ENCODE assay signal across 1 cellular context in the genomic region with DNA sequence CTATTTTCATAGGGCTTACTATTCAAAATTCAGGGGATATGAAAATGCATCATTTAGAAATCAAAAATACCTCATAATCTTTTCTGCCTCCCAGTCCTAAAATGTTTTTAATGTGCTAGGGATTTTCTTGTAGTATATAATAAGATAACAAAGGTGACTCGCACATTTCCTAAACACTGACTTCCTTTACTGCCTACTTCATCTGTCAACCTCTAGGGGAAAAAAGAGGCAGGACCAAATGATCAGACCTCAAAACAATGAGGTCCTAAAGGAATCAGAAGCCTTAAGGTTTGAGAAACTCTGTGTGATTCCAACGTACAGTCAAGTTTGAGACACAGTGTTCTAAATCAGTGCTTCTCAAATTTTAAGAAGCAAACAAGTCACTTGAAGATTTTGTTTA.
TF ChIP-seq lines count a peak whose summit lies in the region.

No MANE protein-coding gene starts in this region.

TF ChIP-seq in IMR-90, 13 proteins besides CTCF, POLR2A, EP300 and RAD21:
- no peak for TF ChIP-seq BHLHE40 (IDR thresholded peaks at IDR 0.05; ENCODE audit: low read depth, low read length)
- no peak for TF ChIP-seq CHD1 (IDR thresholded peaks at IDR 0.05; ENCODE audit: low read depth, low read length)
- TF ChIP-seq FOS (IDR thresholded peaks at IDR 0.05; ENCODE audit: low read depth, low read length): no peak
- TF ChIP-seq CEBPB (IDR thresholded peaks at IDR 0.05; ENCODE audit: low read depth, low read length): no peak
- no peak for TF ChIP-seq RCOR1 (IDR thresholded peaks at IDR 0.05; ENCODE audit: insufficient replicate concordance, low read length)
- no peak for TF ChIP-seq MAFK (IDR thresholded peaks at IDR 0.05; ENCODE audit: low read depth, low read length)
- no peak for TF ChIP-seq MXI1 (IDR thresholded peaks at IDR 0.05; ENCODE audit: borderline replicate concordance, low read depth, low read length)
TF ChIP-seq in IMR-90: peak in this region for 0.
